In the genomic region with DNA sequence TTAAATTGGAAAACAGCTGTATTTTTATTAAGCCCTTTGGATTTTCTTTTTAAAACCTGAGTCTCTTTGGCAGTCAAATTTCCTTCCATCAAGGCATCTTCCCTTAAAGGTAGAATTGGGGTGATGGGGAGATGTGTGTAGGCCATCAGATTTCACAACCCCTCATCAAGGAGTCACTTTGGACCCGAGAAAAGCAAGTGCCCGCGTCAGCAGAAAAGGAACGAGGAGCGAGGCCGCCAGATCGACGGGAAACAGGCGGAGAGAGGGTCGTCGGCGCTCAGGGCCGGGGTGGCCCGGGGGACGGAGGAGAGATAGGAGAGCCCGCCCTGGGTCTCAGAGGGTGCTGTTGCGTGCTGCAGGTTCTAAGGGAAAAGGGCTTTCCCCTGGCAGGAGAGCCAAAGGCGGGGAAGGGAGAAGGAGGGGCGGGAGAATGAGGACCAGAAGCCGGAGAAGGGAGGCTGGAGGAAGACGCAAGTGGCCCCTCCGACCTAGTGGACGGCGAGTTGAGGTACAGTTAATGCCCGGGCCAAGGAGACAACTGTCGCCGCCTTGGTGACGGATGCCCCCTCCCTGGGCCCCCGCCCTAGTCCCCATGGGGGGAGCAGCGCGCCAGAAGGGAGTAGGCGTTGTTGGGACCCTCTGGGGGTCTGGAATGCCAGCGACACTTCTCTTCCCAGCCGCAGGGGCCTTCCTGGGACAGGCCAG, we compare ENCODE assay signal across 15 cellular contexts. TPM values are rescaled to one million over a fixed set of nuclear protein-coding genes. Genes with fewer than 3 reads are reported as not detected.
DNase-seq lines count a peak whose midpoint lies in the region; ATAC-seq, FAIRE-seq and TF ChIP-seq lines count a peak whose summit lies in the region.
"Had no signal": no experiment of that assay in that cellular context is flagged by ENCODE, and none has a peak within 500 bp of the region (broad histone marks: within the 10 kb centered on the region; RNA-seq: fewer than 3 reads in every experiment).

No MANE protein-coding gene starts in this region.

- H3K9ac ChIP-seq in OCI-LY3 (ENCODE audit: low read length) (no peak overlapping the region), kidney (ENCODE audit: low read length in 2 of 2) (no peak overlapping the region), mammary epithelial cell (ENCODE audit: insufficient read depth, low read length) (no peak overlapping the region)

- WGBS in mammary epithelial cell (ENCODE audit: low coverage, missing lambda C conversion rate): 96% methylated on average over 17 of the region's 34 CpGs

- no TSS peak for BruUV-seq in mammary epithelial cell (replicated peaks; lab: Mats Ljungman, UMichigan)

- H3K27ac ChIP-seq in OCI-LY3 (ENCODE audit: low read length): no peak overlapping the region
- H3K27ac ChIP-seq in kidney (ENCODE audit: low read depth in 2 of 2, low read length in 2 of 2): peak overlapping the region in 1 of 2 donors; percentile 85
- H3K27ac ChIP-seq in mammary epithelial cell (ENCODE audit: insufficient read depth, low read depth, low read length): no peak overlapping the region
- H3K27ac ChIP-seq: left lung, SK-N-MC, tibial artery had no signal

- H4K20me1 ChIP-seq in OCI-LY3 (ENCODE audit: insufficient read depth, low read length) (no peaks in the 10 kb centered on the region), mammary epithelial cell (ENCODE audit: insufficient read depth, low read length) (no peaks in the 10 kb centered on the region)

- peaks cover 98% of the 10 kb centered on the region for H3K27me3 Mint-ChIP-seq in activated CD4-positive, alpha-beta T cell treated with anti-CD3 and anti-CD28 coated beads, Interleukin-2, amount 10 ng/mL, durations not matched to agents 7 days and 5 days

- CTCF ChIA-PET in activated CD4-positive, alpha-beta T cell treated with anti-CD3 and anti-CD28 coated beads, Interleukin-2, amount 10 ng/mL, durations not matched to agents 7 days and 5 days (lab: Charles Lee): interaction anchor here (1.4 kb wide), 1 partner anchor 17 kb away, joined by 3 read pairs; no protein-coding TSS in a partner anchor
- CTCF ChIA-PET in mammary epithelial cell (lab: Charles Lee; ENCODE audit: low non-redundant PET): no interaction called here

- in situ Hi-C loops in mammary epithelial cell (cut with MboI; ENCODE audit: low sequenced_read_pairs in 2 of 2): no loop called here

- H3K4me3 Mint-ChIP-seq in activated CD4-positive, alpha-beta T cell treated with anti-CD3 and anti-CD28 coated beads, Interleukin-2, amount 10 ng/mL, durations not matched to agents 7 days and 5 days: peak overlapping the region; percentile 40

- no peak for TF ChIP-seq CTCF in OCI-LY3 (IDR thresholded peaks at IDR 0.05; ENCODE audit: low read depth, low read length)
- no peak for TF ChIP-seq CTCF in kidney (IDR thresholded peaks at IDR 0.05; ENCODE audit: borderline replicate concordance, extremely low read depth, insufficient read depth)
- TF ChIP-seq CTCF in mammary epithelial cell (conservative IDR thresholded peaks at IDR 0.05 in 1 of 2, IDR thresholded peaks at IDR 0.05 in 1 of 2; ENCODE audit: extremely low read depth in 1 of 2, insufficient read depth in 1 of 2, low read depth in 1 of 2, low read length in 2 of 2): no peak

- H3K27me3 ChIP-seq in OCI-LY3 (ENCODE audit: low read depth, low read length) (peaks cover 14% of the 10 kb centered on the region), mammary epithelial cell (ENCODE audit: insufficient read depth, low read length) (peaks cover 7% of the 10 kb centered on the region)

- dilution Hi-C loops in mammary epithelial cell (cut with HindIII; ENCODE audit: low sequenced_read_pairs): no loop called here

- no peak for FAIRE-seq in kidney (lab: Jason Lieb, UNC)

- DNase-seq in activated CD4-positive, alpha-beta T cell treated with anti-CD3 and anti-CD28 coated beads, Interleukin-2, amount 10 ng/mL, durations not matched to agents 7 days and 5 days: no peak
- DNase-seq in activated CD4-positive, alpha-beta T cell treated with anti-CD3 and anti-CD28 coated beads, Interleukin-2, amount 50 U/mL, for 1 hour: no peak
- DNase-seq in kidney (peak; percentile 54), sciatic nerve (ENCODE audit: low spot score) (peak; percentile 48), left cardiac atrium (no peak), mammary epithelial cell (no peak)
- DNase-seq: activated CD4-positive, CD25-positive, alpha-beta regulatory T cell treated with anti-CD3 and anti-CD28 coated beads, Interleukin-2, amount 50 U/mL, for 72 hours; caudate nucleus; left lung; NCI-H2171 treated with DMSO at 0.1 percent for 48 hours had no signal

- H3K4me1 ChIP-seq in OCI-LY3 (ENCODE audit: low read length) (peaks cover 10% of the 10 kb centered on the region), kidney (ENCODE audit: control insufficient read depth in 1 of 2, insufficient read depth in 1 of 2, low read depth in 1 of 2, low read length in 2 of 2) (peaks cover 0 to 13% of the 10 kb centered on the region in 2 donors), mammary epithelial cell (ENCODE audit: insufficient read depth, low read length) (peaks cover 5% of the 10 kb centered on the region)

- H3K27ac Mint-ChIP-seq in activated CD4-positive, alpha-beta T cell treated with anti-CD3 and anti-CD28 coated beads, Interleukin-2, amount 10 ng/mL, durations not matched to agents 7 days and 5 days: peak overlapping the region; percentile 77

- H3K79me2 ChIP-seq in OCI-LY3 (ENCODE audit: low read length) (no peaks in the 10 kb centered on the region), mammary epithelial cell (ENCODE audit: insufficient read depth, low read length) (no peaks in the 10 kb centered on the region)

- peak; percentile 29 for ATAC-seq in sciatic nerve
- ATAC-seq in GM18502 (IDR thresholded peaks at IDR 0.05; ENCODE audit: poor library complexity, unreplicated experiment): no peak
- no peak for ATAC-seq in left cardiac atrium
- ATAC-seq: left lung had no signal

- H3K9me3 ChIP-seq in OCI-LY3 (ENCODE audit: insufficient read depth, low read length): no peaks in the 10 kb centered on the region
- H3K9me3 ChIP-seq in kidney (ENCODE audit: control insufficient read depth in 1 of 2, low read length in 2 of 2): no peaks in the 10 kb centered on the region
- no peaks in the 10 kb centered on the region for H3K9me3 ChIP-seq in mammary epithelial cell (replicated peaks; ENCODE audit: insufficient read depth, low read length)
- H3K9me3 ChIP-seq: left lung, tibial artery had no signal

- H3K36me3 Mint-ChIP-seq in activated CD4-positive, alpha-beta T cell treated with anti-CD3 and anti-CD28 coated beads, Interleukin-2, amount 10 ng/mL, durations not matched to agents 7 days and 5 days (ENCODE audit: low read depth): peaks cover 12% of the 10 kb centered on the region

- H2AFZ ChIP-seq in OCI-LY3 (ENCODE audit: low read depth, low read length) (no peak overlapping the region), mammary epithelial cell (ENCODE audit: low read depth, low read length) (no peak overlapping the region)

- H3K9me3 Mint-ChIP-seq in activated CD4-positive, alpha-beta T cell treated with anti-CD3 and anti-CD28 coated beads, Interleukin-2, amount 10 ng/mL, durations not matched to agents 7 days and 5 days: no peaks in the 10 kb centered on the region

- H3K4me3 ChIP-seq in OCI-LY3 (ENCODE audit: low read length) (peak overlapping the region; percentile 38), kidney (ENCODE audit: low read length in 2 of 2) (no peak overlapping the region), mammary epithelial cell (replicated peaks in 1 of 3; ENCODE audit: insufficient read depth in 1 of 3, low read depth in 2 of 3, low read length in 3 of 3) (no peak overlapping the region)
- H3K4me3 ChIP-seq: left lung, SK-N-MC, tibial artery had no signal

- H3K4me1 Mint-ChIP-seq in activated CD4-positive, alpha-beta T cell treated with anti-CD3 and anti-CD28 coated beads, Interleukin-2, amount 10 ng/mL, durations not matched to agents 7 days and 5 days: peaks cover 60% of the 10 kb centered on the region

- peak overlapping the region; percentile 48 for H3K4me2 ChIP-seq in OCI-LY3 (ENCODE audit: low read length)
- H3K4me2 ChIP-seq in mammary epithelial cell (ENCODE audit: insufficient read depth, low read depth, low read length): no peak overlapping the region

- POLR2A ChIA-PET in activated CD4-positive, alpha-beta T cell treated with anti-CD3 and anti-CD28 coated beads, Interleukin-2, amount 10 ng/mL, durations not matched to agents 7 days and 5 days (lab: Charles Lee): no interaction called here

- H3K36me3 ChIP-seq in OCI-LY3 (replicated peaks; ENCODE audit: low read depth, low read length) (no peaks in the 10 kb centered on the region), kidney (ENCODE audit: control insufficient read depth in 1 of 2, insufficient read depth in 2 of 2, low read length in 2 of 2) (no peaks in the 10 kb centered on the region), mammary epithelial cell (ENCODE audit: insufficient read depth, low read length) (no peaks in the 10 kb centered on the region)
- H3K36me3 ChIP-seq: left lung, tibial artery had no signal

- intact Hi-C loops in kidney (cut with DNase I) (no loop called here), sciatic nerve (cut with DNase I) (no loop called here), left cardiac atrium (cut with DNase I) (no loop called here), mammary epithelial cell (cut with micrococcal nuclease) (no loop called here)

RNA-seq across cellular contexts. Expression of gene GATA3, which starts 11.5 kb away (rescaled TPM):
- 10 to 100 TPM; 48.1 to 52.0 TPM for total RNA-seq in activated CD4-positive, alpha-beta T cell treated with anti-CD3 and anti-CD28 coated beads, Interleukin-2, amount 10 ng/mL, durations not matched to agents 7 days and 5 days
- 23.5 TPM for total RNA-seq in kidney
- polyA plus RNA-seq in kidney (ENCODE audit: insufficient read depth, low read depth, low replicate concordance): 45.9 TPM
- 2.6 TPM for total RNA-seq in sciatic nerve
- 1 to 10 TPM; 1.9 to 2.1 TPM for total RNA-seq in left cardiac atrium
- 10 to 100 TPM in 1 of 2 donors, 1 to 10 TPM in 1; 7.7 to 20.6 TPM for total RNA-seq in mammary epithelial cell
- 5.3 TPM for polyA plus RNA-seq in mammary epithelial cell
- polyA minus RNA-seq in mammary epithelial cell: 4.7 TPM
- polyA plus RNA-seq: AG04450 had no signal

Comparison
In these comparisons a context has a peak if more than half of its experiments do, and no peak if none do; other contexts are left out.
1. DNase-seq: peak in kidney (single experiment) and sciatic nerve (single experiment); none in activated CD4-positive, alpha-beta T cell treated with anti-CD3 and anti-CD28 coated beads, Interleukin-2, amount 10 ng/mL, durations not matched to agents 7 days and 5 days (single experiment), activated CD4-positive, alpha-beta T cell treated with anti-CD3 and anti-CD28 coated beads, Interleukin-2, amount 50 U/mL, for 1 hour (single experiment), left cardiac atrium (single experiment) and mammary epithelial cell (single experiment).